ENCODE assay signal across 1 cellular context in the genomic region with DNA sequence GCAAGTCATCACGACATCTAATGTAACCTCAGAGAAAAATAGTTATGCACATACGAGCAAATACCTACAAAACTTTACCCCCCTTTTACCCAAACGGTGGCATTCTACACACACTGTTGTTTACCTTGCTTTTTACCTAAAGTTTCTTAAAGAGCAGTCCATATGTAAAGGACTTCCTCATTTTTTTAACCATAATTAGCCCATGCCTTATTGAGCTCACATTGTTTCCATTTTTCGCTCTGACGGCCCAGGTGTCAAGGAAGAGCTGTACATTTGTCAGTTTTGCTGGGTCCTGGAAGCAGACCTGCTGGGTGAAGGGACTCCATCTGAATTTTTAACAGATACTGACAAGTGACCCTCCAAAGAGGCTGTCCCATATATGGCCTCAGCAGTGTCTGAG.
TF ChIP-seq lines count a peak whose summit lies in the region.

No MANE protein-coding gene starts in this region.

TF ChIP-seq in GM23338, 12 proteins besides CTCF, POLR2A, EP300 and RAD21 (continued from another document):
- TF ChIP-seq REST (IDR thresholded peaks at IDR 0.05; ENCODE audit: unreplicated experiment) (no peak), POLR2AphosphoS5 (IDR thresholded peaks at IDR 0.05; ENCODE audit: low read depth) (no peak), JUNB (IDR thresholded peaks at IDR 0.05; ENCODE audit: unreplicated experiment) (no peak), STAT1 (IDR thresholded peaks at IDR 0.05; ENCODE audit: unreplicated experiment) (no peak), EZH2phosphoT487 (IDR thresholded peaks at IDR 0.05; ENCODE audit: unreplicated experiment) (no peak), EZH2 (IDR thresholded peaks at IDR 0.05; ENCODE audit: low read depth, unreplicated experiment) (no peak), ZNF331 (CRISPR knock-in tag; IDR thresholded peaks at IDR 0.05; ENCODE audit: low read depth) (no peak), NANOG (IDR thresholded peaks at IDR 0.05; ENCODE audit: borderline replicate concordance) (no peak), ZNF114 (CRISPR knock-in tag; IDR thresholded peaks at IDR 0.05) (no peak)
